8 cellular contexts compared by ENCODE assay signal in genomic region chr19:40716655-40717324, GRCh38. TPM values are rescaled to one million over a fixed set of nuclear protein-coding genes. Genes with fewer than 3 reads are reported as not detected.
DNase-seq lines count a peak whose midpoint lies in the region; ATAC-seq and TF ChIP-seq lines count a peak whose summit lies in the region.

Gene COQ8B, minus strand, starts transcription at chr19:40716886. Its CDS starts 2,254 bp downstream, at chr19:40714632.
Gene ITPKC, plus strand, starts transcription at chr19:40717112. Its CDS starts 24 bp downstream, at chr19:40717136.

- peak within 1 kb of the TSS; percentile 95 for H3K4me2 ChIP-seq in KMS-11

- peak within 1 kb of the TSS; percentile 28 for H3K27ac ChIP-seq in KMS-11
- H3K27ac ChIP-seq in Panc1 (ENCODE audit: low read length): peak within 1 kb of the TSS; percentile 88
- H3K27ac ChIP-seq in esophagus muscularis mucosa (replicated peaks in 1 of 4): peak within 1 kb of the TSS; percentile 95 to 99 (median 98)
- H3K27ac ChIP-seq in muscle layer of duodenum (ENCODE audit: low read length): peak within 1 kb of the TSS; percentile 96

- peak within 1 kb of the TSS; percentile 88 for H3K27ac Mint-ChIP-seq in activated T-cell treated with anti-CD3 and anti-CD28 coated beads, Interleukin-2, amount 50 U/mL, for 72 hours

- H2AFZ ChIP-seq in KMS-11 (ENCODE audit: low read depth): peak within 1 kb of the TSS; percentile 57

- peak; percentile 82 for TF ChIP-seq POLR2A in esophagus muscularis mucosa (IDR thresholded peaks at IDR 0.05; ENCODE audit: low read depth)

- intact Hi-C loops in Panc1 (cut with micrococcal nuclease; ENCODE audit: unreplicated experiment) (no loop called here), esophagus muscularis mucosa (cut with DNase I) (no loop called here)

- peaks cover 67% of the 10 kb centered on the region for H3K4me1 Mint-ChIP-seq in activated T-cell treated with anti-CD3 and anti-CD28 coated beads, Interleukin-2, amount 50 U/mL, for 72 hours (ENCODE audit: low read depth)

- H3K4me1 ChIP-seq in KMS-11 (ENCODE audit: low read depth, poor library complexity, severe bottlenecking) (peaks cover 54% of the 10 kb centered on the region), Panc1 (ENCODE audit: control insufficient read depth, insufficient read depth, low read length) (peaks cover 11% of the 10 kb centered on the region), esophagus muscularis mucosa (peaks cover 31 to 83% (median 69%) of the 10 kb centered on the region in 4 donors), muscle layer of duodenum (ENCODE audit: control insufficient read depth in 1 of 2, insufficient read depth in 2 of 2, low read length in 2 of 2) (peaks cover 8% of the 10 kb centered on the region in 2 donors)

- H3K27me3 Mint-ChIP-seq in activated T-cell treated with anti-CD3 and anti-CD28 coated beads, Interleukin-2, amount 50 U/mL, for 72 hours (ENCODE audit: low read depth): no peaks in the 10 kb centered on the region

- no CpG with 5 or more reads among the region's 72 CpGs for WGBS in esophagus muscularis mucosa

- H3K4me3 ChIP-seq in KMS-11 (IDR thresholded peaks at IDR 0.05; ENCODE audit: insufficient read depth, low read depth, low read length) (no peak within 1 kb of the TSS), Panc1 (ENCODE audit: low read depth in 2 of 2, low read length in 2 of 2) (peak within 1 kb of the TSS; percentile 65 to 77), esophagus muscularis mucosa (peak within 1 kb of the TSS; percentile 73 to 92 (median 78)), muscle layer of duodenum (ENCODE audit: low read depth in 1 of 2, low read length in 2 of 2) (peak within 1 kb of the TSS; percentile 85 to 94)

- H3K9me3 ChIP-seq in Panc1 (ENCODE audit: control insufficient read depth, insufficient read depth, low read depth, low read length) (no peaks in the 10 kb centered on the region), esophagus muscularis mucosa (no peaks in the 10 kb centered on the region), muscle layer of duodenum (ENCODE audit: control insufficient read depth in 1 of 2, low read length in 2 of 2) (no peaks in the 10 kb centered on the region)

- BruUV-seq in Panc1 (replicated peaks; lab: Mats Ljungman, UMichigan): no TSS peak

- H3K27me3 ChIP-seq in KMS-11 (ENCODE audit: insufficient read depth, low read depth): no peaks in the 10 kb centered on the region
- no peaks in the 10 kb centered on the region for H3K27me3 ChIP-seq in Panc1 (ENCODE audit: control insufficient read depth, insufficient read depth, low read length)
- H3K27me3 ChIP-seq in esophagus muscularis mucosa: no peaks in the 10 kb centered on the region
- H3K27me3 ChIP-seq in muscle layer of duodenum (ENCODE audit: low read depth, low read length): no peaks in the 10 kb centered on the region

- CTCF ChIA-PET in Panc1 (lab: Charles Lee): interaction anchor here (0.5 kb wide), 1 partner anchor 413 kb away, joined by 3 read pairs; no protein-coding TSS in a partner anchor

- no peaks in the 10 kb centered on the region for H3K9me3 Mint-ChIP-seq in activated T-cell treated with anti-CD3 and anti-CD28 coated beads, Interleukin-2, amount 50 U/mL, for 72 hours

- no peaks in the 10 kb centered on the region for H4K20me1 ChIP-seq in KMS-11 (ENCODE audit: insufficient read depth)

- TF ChIP-seq EP300 in esophagus muscularis mucosa (IDR thresholded peaks at IDR 0.05): no peak

- peak within 1 kb of the TSS; percentile 71 for H3K9ac ChIP-seq in KMS-11

- in situ Hi-C loops in Panc1 (cut with HindIII; ENCODE audit: low pct_unique_long_range_greater_than_20kb, low sequenced_read_pairs): no loop called here

- H3K4me3 Mint-ChIP-seq in activated T-cell treated with anti-CD3 and anti-CD28 coated beads, Interleukin-2, amount 50 U/mL, for 72 hours: peak within 1 kb of the TSS; percentile 98 to 99

- H3K36me3 Mint-ChIP-seq in activated T-cell treated with anti-CD3 and anti-CD28 coated beads, Interleukin-2, amount 50 U/mL, for 72 hours (ENCODE audit: insufficient read depth in 2 of 2): peaks cover 6 to 8% of the 10 kb centered on the region in 2 donors

- POLR2A ChIA-PET in Panc1 (lab: Charles Lee): no interaction called here

- H3K79me2 ChIP-seq in KMS-11 (ENCODE audit: insufficient read depth, low read depth): peaks cover 8% of the 10 kb centered on the region; the same call in 1 of the 2 replicates

- no peak for TF ChIP-seq CTCF in KMS-11 (conservative IDR thresholded peaks at IDR 0.05; ENCODE audit: low read depth, low read length)
- TF ChIP-seq CTCF in Panc1 (IDR thresholded peaks at IDR 0.05): no peak
- TF ChIP-seq CTCF in esophagus muscularis mucosa (IDR thresholded peaks at IDR 0.05): peak; percentile 9 to 38 (median 33)

- peak; percentile 71 for ATAC-seq in GM21786 (IDR thresholded peaks at IDR 0.05; ENCODE audit: unreplicated experiment)
- peak; percentile 78 for ATAC-seq in Panc1
- ATAC-seq in activated T-cell treated with anti-CD3 and anti-CD28 coated beads, Interleukin-2, amount 50 U/mL, for 72 hours (replicated peaks in 1 of 2): peak; percentile 81

- peak; percentile 91 for DNase-seq in DMS79 treated with DMSO at 0.1 percent for 48 hours (lab: John Stamatoyannopoulos, UW)
- DNase-seq in Panc1 (ENCODE audit: low read depth, low spot score): peak; percentile 79
- DNase-seq in activated T-cell treated with anti-CD3 and anti-CD28 coated beads, Interleukin-2, amount 50 U/mL, for 72 hours: peak; percentile 100
- peak; percentile 100 for DNase-seq in esophagus muscularis mucosa (ENCODE audit: extremely low spot score)
- peak; percentile 100 for DNase-seq in stimulated activated CD8-positive, alpha-beta memory T cell treated with anti-CD3 and anti-CD28 coated beads, Interleukin-7, amount 100 ng/mL, for 24 hours (ENCODE audit: low read depth)

- no peaks in the 10 kb centered on the region for H3K36me3 ChIP-seq in KMS-11 (ENCODE audit: insufficient read depth)
- peaks cover 3% of the 10 kb centered on the region; the same call in 1 of the 2 replicates for H3K36me3 ChIP-seq in Panc1 (ENCODE audit: control insufficient read depth, insufficient read depth, low read length)
- peaks cover 0 to 23% (median 16%) of the 10 kb centered on the region in 4 donors for H3K36me3 ChIP-seq in esophagus muscularis mucosa
- H3K36me3 ChIP-seq in muscle layer of duodenum (ENCODE audit: control insufficient read depth in 1 of 2, insufficient read depth in 2 of 2, low read length in 2 of 2): peaks cover 0 to 9% of the 10 kb centered on the region in 2 donors

RNA-seq across cellular contexts. Expression of gene COQ8B, which starts in this region (rescaled TPM):
- total RNA-seq in Panc1 (2021; ENCODE audit: unreplicated experiment): 15.6 TPM
- polyA plus RNA-seq in Panc1 (2012; ENCODE audit: insufficient read length): 18.5 TPM
- 10 to 100 TPM; 45.4 to 58.6 TPM for total RNA-seq in activated T-cell treated with anti-CD3 and anti-CD28 coated beads, Interleukin-2, amount 50 U/mL, for 72 hours
- total RNA-seq in esophagus muscularis mucosa: 10 to 100 TPM; 34.5 to 57.7 (median 45.3) TPM

RNA-seq across cellular contexts. Expression of gene ITPKC, which starts in this region (rescaled TPM):
- total RNA-seq in Panc1 (2021; ENCODE audit: unreplicated experiment) (7.2 TPM), esophagus muscularis mucosa (100 to 1,000 TPM in 1 of 4 donors, 10 to 100 TPM in 3; 28.7 to 123 (median 33.3) TPM)
- polyA plus RNA-seq in Panc1 (2012; ENCODE audit: insufficient read length): 9.1 TPM
- total RNA-seq in activated T-cell treated with anti-CD3 and anti-CD28 coated beads, Interleukin-2, amount 50 U/mL, for 72 hours: 10 to 100 TPM; 14.4 to 15.1 TPM

Comparison
In these comparisons a context has a peak if more than half of its experiments do, and no peak if none do; other contexts are left out.
1. H3K27ac ChIP-seq: peak in every context shown above with its lines; median percentile 98 in esophagus muscularis mucosa; 96 in muscle layer of duodenum; 88 in Panc1; 28 in KMS-11.
2. CTCF ChIP-seq: peak in esophagus muscularis mucosa (3 of 3); none in KMS-11 (single experiment) and Panc1 (single experiment).
3. Peak in every context shown above with its lines, with median percentiles within 50 percentile points of each other: DNase-seq and ATAC-seq.